In genomic region chrX:41526925-41527324, GRCh38 we compare ENCODE assay signal across 1 cellular context.
TF ChIP-seq lines count a peak whose summit lies in the region.

No MANE protein-coding gene starts in this region.

TF ChIP-seq in SK-N-SH, 30 proteins besides CTCF, POLR2A, EP300 and RAD21 (continued from another document):
- TF ChIP-seq SIN3A (IDR thresholded peaks at IDR 0.05; ENCODE audit: borderline replicate concordance, low read depth, low read length) (no peak), TCF12 (IDR thresholded peaks at IDR 0.05) (no peak)
